Comparison of ENCODE assay signal across 27 cellular contexts in genomic region chr1:186443638-186444037, GRCh38. TPM values are rescaled to one million over a fixed set of nuclear protein-coding genes. Genes with fewer than 3 reads are reported as not detected.
A peak's percentile ranks its signal among the peaks of the same experiment; 100 is the strongest.
DNase-seq lines count a peak whose midpoint lies in the region; ATAC-seq and TF ChIP-seq lines count a peak whose summit lies in the region.
"Had no signal": no experiment of that assay in that cellular context is flagged by ENCODE, and none has a peak within 500 bp of the region (broad histone marks: within the 10 kb centered on the region; RNA-seq: fewer than 3 reads in every experiment).

No MANE protein-coding gene starts in this region.

- H3K14ac ChIP-seq in neuronal stem cell (ENCODE audit: low read length) = no peak overlapping the region

- H3K4me3 ChIP-seq in GM06990 (replicated peaks; ENCODE audit: low read depth, low read length) (no peak overlapping the region), neuronal stem cell (ENCODE audit: low read length in 2 of 2) (no peak overlapping the region), HAP-1 (no peak overlapping the region)
- H3K4me3 ChIP-seq: A549, esophagus squamous epithelium, gastrocnemius medialis, MG63 had no signal

- H3K23ac ChIP-seq in neuronal stem cell (ENCODE audit: low read depth, low read length, poor library complexity) = no peak overlapping the region

- H4K91ac ChIP-seq in neuronal stem cell (ENCODE audit: low read depth, low read length, poor library complexity) = no peak overlapping the region

- no peak overlapping the region for H3K4ac ChIP-seq in neuronal stem cell (ENCODE audit: low read length)

- ATAC-seq in GM18873 (IDR thresholded peaks at IDR 0.05; ENCODE audit: low FRiP score, unreplicated experiment) = peak; percentile 56
- peak; percentile 64 for ATAC-seq in HG02759 (IDR thresholded peaks at IDR 0.05; ENCODE audit: unreplicated experiment)
- peak; percentile 72 for ATAC-seq in HG03354 (IDR thresholded peaks at IDR 0.05; ENCODE audit: poor library complexity, severe bottlenecking, unreplicated experiment)
- ATAC-seq in HG03457 (IDR thresholded peaks at IDR 0.05; ENCODE audit: unreplicated experiment) = no peak
- ATAC-seq: effector memory CD8-positive, alpha-beta T cell; gastrocnemius medialis had no signal

- H2AFZ ChIP-seq in neuronal stem cell (ENCODE audit: low read length) = no peak overlapping the region

- H3K9me3 ChIP-seq in neuronal stem cell (replicated peaks in 1 of 2; ENCODE audit: control insufficient read depth in 2 of 2, insufficient read depth in 1 of 2, low read depth in 1 of 2, low read length in 2 of 2) (no peaks in the 10 kb centered on the region), HAP-1 (no peaks in the 10 kb centered on the region)
- H3K9me3 ChIP-seq: A549, BE2C, esophagus squamous epithelium, gastrocnemius medialis, MG63 had no signal

- H3K27ac ChIP-seq in neuronal stem cell (replicated peaks; ENCODE audit: low read length) = no peak overlapping the region
- H3K27ac ChIP-seq: A549, esophagus squamous epithelium, gastrocnemius medialis had no signal

- no peak overlapping the region for H2BK15ac ChIP-seq in neuronal stem cell (ENCODE audit: low read length)

- H3K4me2 ChIP-seq in neuronal stem cell (ENCODE audit: insufficient read depth, low read length, poor library complexity, severe bottlenecking) = no peak overlapping the region

- no peak overlapping the region for H2BK120ac ChIP-seq in neuronal stem cell (ENCODE audit: low read depth, low read length)

- H3K36me3 ChIP-seq in GM06990 (ENCODE audit: control insufficient read depth, insufficient read depth, low read length) (no peaks in the 10 kb centered on the region), neuronal stem cell (replicated peaks in 1 of 2; ENCODE audit: control insufficient read depth in 2 of 2, insufficient read depth in 2 of 2, low read length in 2 of 2) (no peaks in the 10 kb centered on the region), HAP-1 (replicated peaks) (no peaks in the 10 kb centered on the region)
- H3K36me3 ChIP-seq: BE2C, brain microvascular endothelial cell, esophagus squamous epithelium, gastrocnemius medialis, MG63 had no signal

- DNase-seq in GM06990 (ENCODE audit: extremely low read depth, insufficient read length) (peak; percentile 16), neuronal stem cell (ENCODE audit: low spot score) (no peak), NOMO-1 treated with DMSO at 0.1 percent for 48 hours (lab: John Stamatoyannopoulos, UW; ENCODE audit: unreplicated experiment) (no peak), HAP-1 (ENCODE audit: low spot score in 2 of 2) (no peak)
- DNase-seq: activated CD4-positive, alpha-beta T cell treated with anti-CD3 and anti-CD28 coated beads, Interleukin-2, amount 50 U/mL, for 1 hour; activated CD8-positive, alpha-beta memory T cell treated with anti-CD3 and anti-CD28 coated beads, Interleukin-2, amount 50 U/mL, for 4 hours; activated effector memory CD4-positive, alpha-beta T cell treated with anti-CD3 and anti-CD28 coated beads, Interleukin-2, amount 50 U/mL, for 16 hours; BE2C; brain microvascular endothelial cell; DMS79 treated with DMSO at 0.1 percent for 48 hours; effector memory CD8-positive, alpha-beta T cell; esophagus squamous epithelium; gastrocnemius medialis; GOT3; hippocampal formation; MG63; NCI-H1436 treated with DMSO at 0.1 percent for 48 hours; NCI-H524; posterior cingulate gyrus; T-helper 9 cell had no signal

- H2BK12ac ChIP-seq in neuronal stem cell (ENCODE audit: low read length) = no peak overlapping the region

- TF ChIP-seq CTCF in GM06990 (IDR thresholded peaks at IDR 0.05; ENCODE audit: insufficient read depth, low read length, poor library complexity, severe bottlenecking) = no peak

- no peak overlapping the region for H3K9ac ChIP-seq in neuronal stem cell (ENCODE audit: low read depth, low read length, poor library complexity)

- no peaks in the 10 kb centered on the region for H3K79me1 ChIP-seq in neuronal stem cell (ENCODE audit: low read depth, low read length)

- in situ Hi-C loops in HAP-1 (cut with MboI; ENCODE audit: low sequenced_read_pairs) = no loop called here

- no peak overlapping the region for H2AK5ac ChIP-seq in neuronal stem cell (ENCODE audit: low read depth, low read length)

- H3K18ac ChIP-seq in neuronal stem cell (ENCODE audit: low read length) = no peak overlapping the region

- H3K4me1 ChIP-seq in neuronal stem cell (ENCODE audit: control insufficient read depth in 2 of 2, insufficient read depth in 1 of 2, low read depth in 1 of 2, low read length in 2 of 2) = no peaks in the 10 kb centered on the region
- no peaks in the 10 kb centered on the region for H3K4me1 ChIP-seq in HAP-1
- H3K4me1 ChIP-seq: BE2C, gastrocnemius medialis had no signal

- WGBS in neuronal stem cell (ENCODE audit: extremely low coverage in 2 of 2, insufficient read length in 2 of 2, insufficient replicate concordance in 1 of 2), 2 donors = no CpG with 5 or more reads among the region's 2 CpGs

- no peak overlapping the region for H2BK5ac ChIP-seq in neuronal stem cell (ENCODE audit: low read length)

- no peak overlapping the region for H4K8ac ChIP-seq in neuronal stem cell (ENCODE audit: low read depth, low read length)

- H3K27me3 ChIP-seq in GM06990 (replicated peaks; ENCODE audit: control insufficient read depth, insufficient read depth, low read length) (no peaks in the 10 kb centered on the region), neuronal stem cell (ENCODE audit: control insufficient read depth in 3 of 3, insufficient read depth in 3 of 3, low read depth in 1 of 3, low read length in 3 of 3) (no peaks in the 10 kb centered on the region), HAP-1 (ENCODE audit: low read depth) (no peaks in the 10 kb centered on the region)
- H3K27me3 ChIP-seq: BE2C, brain microvascular endothelial cell, esophagus squamous epithelium, gastrocnemius medialis, MG63 had no signal

RNA-seq across cellular contexts. Expression of gene PDC, which starts 17.3 kb away (rescaled TPM):
- not detected for polyA plus RNA-seq in neuronal stem cell (2013, experiment 1 of 2)
- not detected for polyA plus RNA-seq in neuronal stem cell (2013, experiment 2 of 2)
- polyA plus RNA-seq: A549, adipose tissue, urinary bladder had no signal
